In the genomic region with DNA sequence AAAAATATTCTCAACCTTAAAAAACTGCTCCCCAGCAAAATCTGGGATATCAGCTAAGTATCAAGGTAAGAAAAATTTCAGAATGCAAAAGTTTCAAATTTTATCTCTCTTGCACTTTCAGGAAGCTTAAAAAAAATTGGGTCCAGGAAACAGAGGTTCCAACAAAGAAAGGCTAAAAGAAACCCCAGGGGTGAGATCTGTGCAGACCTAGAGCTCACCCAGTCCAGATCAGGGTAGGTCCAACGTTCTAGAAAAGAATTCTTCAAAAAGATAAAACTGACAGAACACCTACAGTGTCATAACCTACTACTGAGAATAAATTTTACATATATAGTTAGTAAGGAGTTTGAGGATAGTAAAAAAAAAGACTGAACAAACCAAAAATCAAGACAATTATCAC, we compare ENCODE assay signal across 1 cellular context.
TF ChIP-seq lines count a peak whose summit lies in the region.

No MANE protein-coding gene starts in this region.

TF ChIP-seq in GM12878, 131 proteins besides CTCF, POLR2A, EP300 and RAD21:
- TF ChIP-seq JUNB (IDR thresholded peaks at IDR 0.05): no peak
- 0 out of 2 replicates have a peak, but pooled peaks have one; percentile 17 for TF ChIP-seq ZNF384 (IDR thresholded peaks at IDR 0.05; ENCODE audit: borderline replicate concordance, low read depth, low read length)
